2 cellular contexts compared by ENCODE assay signal in the genomic region with DNA sequence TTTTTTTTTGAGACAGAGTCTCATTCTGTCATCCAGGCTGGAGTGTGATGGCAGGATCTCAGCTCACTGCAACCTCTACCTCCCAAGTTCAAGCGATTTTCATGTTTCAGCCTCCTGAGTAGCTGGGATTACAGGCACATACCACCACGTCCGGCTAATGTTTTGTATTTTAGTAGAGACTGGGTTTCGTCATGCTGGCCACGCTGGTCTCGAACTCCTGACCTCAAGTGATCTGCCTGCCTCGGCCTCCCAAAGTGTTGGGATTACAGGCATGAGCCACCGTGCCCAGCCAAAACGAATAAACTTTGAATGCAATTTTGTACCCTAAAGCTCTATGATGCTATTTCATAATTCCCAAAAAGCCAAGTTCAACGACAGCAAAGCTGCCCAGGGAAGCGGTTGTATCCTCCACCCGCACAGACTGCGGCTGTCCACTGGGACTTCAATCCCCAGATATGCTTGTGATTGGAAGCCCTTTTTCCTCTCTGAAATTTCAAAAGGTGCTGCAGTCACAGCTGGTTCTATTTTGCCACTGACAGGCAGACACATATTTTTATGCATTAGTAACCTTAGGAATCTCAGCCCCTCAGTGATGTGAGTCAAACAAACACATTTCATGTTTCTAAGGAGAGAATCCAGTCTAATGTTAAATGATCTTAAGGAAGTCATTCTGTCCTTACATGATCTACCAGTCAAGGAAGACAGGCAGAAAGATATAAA.
TF ChIP-seq lines count a peak whose summit lies in the region.

No MANE protein-coding gene starts in this region.

TF ChIP-seq in IMR-90, 13 proteins besides CTCF, POLR2A, EP300 and RAD21:
- TF ChIP-seq CEBPB (IDR thresholded peaks at IDR 0.05; ENCODE audit: low read depth, low read length) (peak; percentile 20; the same call in 1 of the 2 replicates), MAFK (IDR thresholded peaks at IDR 0.05; ENCODE audit: low read depth, low read length) (peak; percentile 35; the same call in 1 of the 2 replicates), FOS (IDR thresholded peaks at IDR 0.05; ENCODE audit: low read depth, low read length) (peak; percentile 79), BHLHE40 (IDR thresholded peaks at IDR 0.05; ENCODE audit: low read depth, low read length) (0 out of 2 replicates have a peak, but pooled peaks have one; percentile 21), RFX5 (IDR thresholded peaks at IDR 0.05; ENCODE audit: low read depth, low read length) (no peak)

TF ChIP-seq in HepG2, 621 proteins besides CTCF, POLR2A, EP300 and RAD21:
- no peak for TF ChIP-seq ZNF549 (CRISPR knock-in tag; IDR thresholded peaks at IDR 0.05)
